In the genomic region with DNA sequence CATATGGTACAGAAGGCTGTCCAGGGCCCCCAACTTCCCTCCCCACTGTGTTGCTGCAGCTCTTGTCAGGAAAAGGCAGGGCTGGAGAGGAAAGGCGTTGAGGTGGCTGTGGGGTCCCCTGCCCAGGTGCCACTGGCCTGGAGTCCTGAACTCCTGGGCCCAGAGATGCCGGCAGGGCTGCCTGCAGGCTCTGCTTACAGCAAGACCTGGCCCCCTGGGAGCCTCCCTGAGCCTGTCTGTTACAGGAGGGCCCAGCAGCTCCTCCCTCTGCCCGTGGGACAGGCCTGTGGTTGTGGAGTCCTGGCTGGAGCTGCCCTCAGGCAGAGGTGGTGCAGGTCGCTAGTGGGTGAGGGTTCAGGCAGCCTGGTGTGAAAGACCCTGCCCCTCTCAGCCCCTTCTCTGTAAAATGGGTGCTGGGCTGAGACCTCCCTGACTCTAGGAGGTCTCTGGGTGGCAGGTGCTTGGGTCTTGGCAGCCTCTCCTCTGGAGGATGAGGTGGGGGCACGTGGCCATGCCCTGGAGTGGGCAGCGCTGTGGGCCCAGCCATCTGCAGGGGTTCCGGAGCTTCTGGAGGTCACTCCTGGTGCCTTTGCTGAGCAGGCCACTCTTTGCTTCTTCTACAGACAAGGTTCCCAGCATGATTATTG, we compare ENCODE assay signal across 15 cellular contexts. TPM values are rescaled to one million over a fixed set of nuclear protein-coding genes. Genes with fewer than 3 reads are reported as not detected.
"Had no signal": no experiment of that assay in that cellular context is flagged by ENCODE, and none has a peak within 500 bp of the region (broad histone marks: within the 10 kb centered on the region; RNA-seq: fewer than 3 reads in every experiment).

No MANE protein-coding gene starts in this region.

- H3K4me1 ChIP-seq: foreskin keratinocyte had no signal

- H3K4me3 Mint-ChIP-seq: activated T-helper 1 cell treated with anti-CD3 and anti-CD28 coated beads, Interleukin-12 subunit alpha, Interleukin-12 subunit beta, Interleukin-2, Interleukin-4 antibody, amounts not matched to agents 30 ng/mL and 10 ng/mL and 1 ng/mL, durations not matched to agents 14 hours and 24 hours and 36 hours; effector memory CD8-positive, alpha-beta T cell; immature natural killer cell; mesothelial cell of epicardium; neural progenitor cell; T-cell had no signal

- H3K36me3 Mint-ChIP-seq: immature natural killer cell, mesothelial cell of epicardium, neural progenitor cell, T-cell had no signal

- H3K4me1 Mint-ChIP-seq: mesothelial cell of epicardium had no signal

- H3K4me2 ChIP-seq: neural progenitor cell had no signal

- H3K9me3 ChIP-seq: lower lobe of right lung, upper lobe of left lung had no signal

- H3K36me3 ChIP-seq: lower lobe of right lung, neural progenitor cell, upper lobe of left lung had no signal

- H3K9me3 Mint-ChIP-seq: activated T-helper 1 cell treated with anti-CD3 and anti-CD28 coated beads, Interleukin-12 subunit alpha, Interleukin-12 subunit beta, Interleukin-2, Interleukin-4 antibody, amounts not matched to agents 30 ng/mL and 10 ng/mL and 1 ng/mL, durations not matched to agents 14 hours and 24 hours and 36 hours; effector memory CD8-positive, alpha-beta T cell; immature natural killer cell; mesothelial cell of epicardium; T-cell had no signal

- DNase-seq: activated CD4-positive, alpha-beta T cell treated with anti-CD3 and anti-CD28 coated beads, Interleukin-2, amount 50 U/mL, for 1 hour; effector memory CD8-positive, alpha-beta T cell; foreskin keratinocyte; immature natural killer cell; lower lobe of right lung; retina; stimulated activated CD4-positive, alpha-beta T cell treated with anti-CD3 and anti-CD28 coated beads, Interleukin-4, amount 100 ng/mL, for 24 hours; stimulated activated naive CD4-positive, alpha-beta T cell treated with Interleukin-2 at 50 U/mL for 16 hours; T-helper 9 cell had no signal

- H3K27me3 Mint-ChIP-seq: T-cell had no signal

- H2AFZ ChIP-seq: neural progenitor cell had no signal

- H3K9ac ChIP-seq: neural progenitor cell had no signal

- H3K27ac Mint-ChIP-seq: activated T-helper 1 cell treated with anti-CD3 and anti-CD28 coated beads, Interleukin-12 subunit alpha, Interleukin-12 subunit beta, Interleukin-2, Interleukin-4 antibody, amounts not matched to agents 30 ng/mL and 10 ng/mL and 1 ng/mL, durations not matched to agents 14 hours and 24 hours and 36 hours; effector memory CD8-positive, alpha-beta T cell; immature natural killer cell; mesothelial cell of epicardium; T-cell had no signal

- H3K4me3 ChIP-seq: lower lobe of right lung, neural progenitor cell, skin epidermis, upper lobe of left lung had no signal

- H3K27me3 ChIP-seq: foreskin keratinocyte, neural progenitor cell, upper lobe of left lung had no signal

- H3K27ac ChIP-seq: foreskin keratinocyte, lower lobe of right lung, neural progenitor cell, skin epidermis, upper lobe of left lung had no signal

- ATAC-seq: effector memory CD8-positive, alpha-beta T cell; foreskin keratinocyte; lower lobe of right lung; T-cell had no signal

RNA-seq across cellular contexts. Expression of a gene that starts 10.0 kb away (rescaled TPM):
- total RNA-seq: activated T-helper 1 cell treated with anti-CD3 and anti-CD28 coated beads, Interleukin-12 subunit alpha, Interleukin-12 subunit beta, Interleukin-2, Interleukin-4 antibody, amounts not matched to agents 30 ng/mL and 10 ng/mL and 1 ng/mL, durations not matched to agents 14 hours and 24 hours and 36 hours; foreskin keratinocyte; lower lobe of right lung; mesothelial cell of epicardium; upper lobe of left lung had no signal
